In the genomic region with DNA sequence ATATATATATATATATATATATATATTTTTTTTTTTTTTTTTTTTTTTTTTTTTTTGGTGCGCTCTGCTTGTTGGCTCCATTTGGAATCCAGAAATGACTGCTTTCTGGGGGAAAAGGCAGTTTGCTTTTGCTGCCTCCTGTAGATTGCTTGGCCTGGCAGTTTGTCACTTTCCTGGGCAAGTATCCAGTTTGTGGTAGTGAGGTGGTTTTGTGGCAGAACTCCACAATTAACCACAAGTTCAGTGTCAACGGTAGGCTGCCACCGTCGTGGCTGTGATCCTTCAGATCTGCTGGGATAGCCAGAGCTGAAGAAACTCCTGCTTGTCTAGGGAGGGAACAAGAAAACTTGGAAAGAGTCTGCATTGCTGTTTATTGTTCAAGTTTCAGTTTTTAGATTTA, we compare ENCODE assay signal across 15 cellular contexts. TPM values are rescaled to one million over a fixed set of nuclear protein-coding genes. Genes with fewer than 3 reads are reported as not detected.
A peak's percentile ranks its signal among the peaks of the same experiment; 100 is the strongest.
DNase-seq lines count a peak whose midpoint lies in the region; ATAC-seq and TF ChIP-seq lines count a peak whose summit lies in the region.
"Had no signal": no experiment of that assay in that cellular context is flagged by ENCODE, and none has a peak within 500 bp of the region (broad histone marks: within the 10 kb centered on the region; RNA-seq: fewer than 3 reads in every experiment).

No MANE protein-coding gene starts in this region.

- peak overlapping the region in 2 of 3 donors; percentile 41 to 47 for H3K4me3 Mint-ChIP-seq in T-cell
- H3K4me3 Mint-ChIP-seq: type B pancreatic cell had no signal

- POLR2A ChIA-PET in T-cell (lab: Charles Lee), result interaction anchor here (0.5 to 1.8 kb wide), 8 partner anchors 11 to 282 kb away, joined by 3 to 9 read pairs (median 4); no protein-coding TSS in a partner anchor

- no peak overlapping the region for H3K4me2 ChIP-seq in fibroblast of lung (ENCODE audit: extremely low read depth, insufficient read depth, low read length)

- H4K20me1 ChIP-seq in fibroblast of lung (ENCODE audit: control insufficient read depth, extremely low read depth, insufficient read depth, low read length), result no peaks in the 10 kb centered on the region

- H3K27ac ChIP-seq in HL-60 (replicated peaks) (peak overlapping the region; percentile 33), fibroblast of lung (ENCODE audit: insufficient read depth, low read length) (no peak overlapping the region), esophagus squamous epithelium (no peak overlapping the region)

- H3K9me3 ChIP-seq in fibroblast of lung (ENCODE audit: control insufficient read depth, insufficient read depth, low read depth, low read length) (no peaks in the 10 kb centered on the region), esophagus squamous epithelium (no peaks in the 10 kb centered on the region)

- H3K4me3 ChIP-seq in HL-60 (replicated peaks; ENCODE audit: insufficient read depth, low read length), result no peak overlapping the region
- no peak overlapping the region for H3K4me3 ChIP-seq in fibroblast of lung (replicated peaks in 1 of 4; ENCODE audit: control extremely low read depth in 1 of 4, insufficient read depth in 1 of 4, low read depth in 3 of 4, low read length in 4 of 4)
- H3K4me3 ChIP-seq in esophagus squamous epithelium, result no peak overlapping the region

- DNase-seq in CMK (ENCODE audit: low read depth) (peak; percentile 74), HL-60 (ENCODE audit: low read depth in 1 of 2, low spot score in 1 of 2) (peak; percentile 78 to 90), T-cell (peak in 1 of 34 experiments; percentile 15), fibroblast of lung (ENCODE audit: low read depth in 2 of 2) (peak; percentile 10 to 39), esophagus squamous epithelium (lab: John Stamatoyannopoulos, UW) (no peak), putamen (ENCODE audit: low spot score) (no peak), DMS114 treated with DMSO at 0.1 percent for 48 hours (lab: John Stamatoyannopoulos, UW; ENCODE audit: unreplicated experiment) (no peak)
- DNase-seq in activated CD4-positive, alpha-beta T cell treated with anti-CD3 and anti-CD28 coated beads for 48 hours, result no peak
- DNase-seq: activated CD4-positive, CD25-positive, alpha-beta regulatory T cell; activated effector memory CD4-positive, alpha-beta T cell treated with anti-CD3 and anti-CD28 coated beads, Interleukin-2, amount 50 U/mL, for 16 hours; mammary epithelial cell; NCI-H1048; NCI-H510A had no signal

- H3K9ac ChIP-seq in fibroblast of lung (ENCODE audit: insufficient read depth, low read length), result no peak overlapping the region

- 23 to 47% methylated on average over 3 of the region's 4 CpGs for WGBS in esophagus squamous epithelium, 2 donors

- intact Hi-C loops in esophagus squamous epithelium (cut with DNase I), result no loop called here

- H3K4me1 ChIP-seq in fibroblast of lung (ENCODE audit: control insufficient read depth, extremely low read depth, insufficient read depth, low read length), result no peaks in the 10 kb centered on the region
- peaks cover 0 to 9% (median 0%) of the 10 kb centered on the region in 3 donors for H3K4me1 ChIP-seq in esophagus squamous epithelium

- H3K79me2 ChIP-seq in fibroblast of lung (ENCODE audit: control insufficient read depth, insufficient read depth, low read length), result no peaks in the 10 kb centered on the region

- peaks cover 75 to 87% (median 85%) of the 10 kb centered on the region in 3 donors for H3K4me1 Mint-ChIP-seq in T-cell

- H3K27me3 ChIP-seq in HL-60 (ENCODE audit: insufficient read depth, poor library complexity, severe bottlenecking) (no peaks in the 10 kb centered on the region), fibroblast of lung (ENCODE audit: control insufficient read depth, insufficient read depth, low read length) (no peaks in the 10 kb centered on the region), esophagus squamous epithelium (peaks cover 0 to 14% (median 0%) of the 10 kb centered on the region in 4 donors)

- H3K27me3 Mint-ChIP-seq in T-cell, result no peaks in the 10 kb centered on the region
- H3K27me3 Mint-ChIP-seq: type B pancreatic cell had no signal

- H3K9me3 Mint-ChIP-seq in T-cell, result peaks cover 0 to 13% (median 12%) of the 10 kb centered on the region in 3 donors
- H3K9me3 Mint-ChIP-seq: type B pancreatic cell had no signal

- peak overlapping the region; percentile 66 to 73 for H3K27ac Mint-ChIP-seq in T-cell
- H3K27ac Mint-ChIP-seq: type B pancreatic cell had no signal

- H2AFZ ChIP-seq in fibroblast of lung (ENCODE audit: low read length), result no peak overlapping the region

- CTCF ChIA-PET in T-cell (lab: Charles Lee), result interaction anchor here (0.5 to 1.0 kb wide), 3 partner anchors 12 to 565 kb away, joined by 3 to 4 read pairs (median 3); no protein-coding TSS in a partner anchor

- no peak for TF ChIP-seq POLR2A in esophagus squamous epithelium (IDR thresholded peaks at IDR 0.05)

- TF ChIP-seq CTCF in HL-60 (IDR thresholded peaks at IDR 0.05; ENCODE audit: insufficient read depth, low read length) (no peak), fibroblast of lung (conservative IDR thresholded peaks at IDR 0.05 in 1 of 2, IDR thresholded peaks at IDR 0.05 in 1 of 2; ENCODE audit: low read depth in 1 of 2, low read length in 2 of 2) (no peak), esophagus squamous epithelium (IDR thresholded peaks at IDR 0.05) (no peak)

- peaks cover 33% of the 10 kb centered on the region for H3K36me3 Mint-ChIP-seq in T-cell
- H3K36me3 Mint-ChIP-seq: type B pancreatic cell had no signal

- no peak for ATAC-seq in T-cell (replicated peaks in 1 of 4)
- ATAC-seq: Right ventricle myocardium inferior had no signal

- H3K36me3 ChIP-seq in fibroblast of lung (ENCODE audit: control insufficient read depth, insufficient read depth, low read length), result no peaks in the 10 kb centered on the region
- H3K36me3 ChIP-seq in esophagus squamous epithelium, result no peaks in the 10 kb centered on the region

RNA-seq across cellular contexts. Expression of gene PDE3B, which starts 5.0 kb away (rescaled TPM):
- total RNA-seq in T-cell (100 to 1,000 TPM; 130 to 162 (median 143) TPM), fibroblast of lung (9.2 and 11.2 TPM in 2 replicates), esophagus squamous epithelium (10 to 100 TPM in 1 of 4 donors, 1 to 10 TPM in 3; 1.2 to 12.6 (median 2.1) TPM)
- 0.43 and 2.4 TPM in 2 replicates for polyA plus RNA-seq in fibroblast of lung
- 0.37 and 1.8 TPM in 2 replicates for polyA plus RNA-seq in fibroblast of lung (2012)
- polyA minus RNA-seq in fibroblast of lung (ENCODE audit: low replicate concordance), result 0.20 and 3.0 TPM in 2 replicates
- total RNA-seq: mammary epithelial cell had no signal

Comparison
In these comparisons a context has a peak if more than half of its experiments do, and no peak if none do; other contexts are left out.
1. DNase-seq: peak in CMK (single experiment), HL-60 (2 of 2) and fibroblast of lung (2 of 2); none in esophagus squamous epithelium (single experiment), putamen (single experiment), activated CD4-positive, alpha-beta T cell treated with anti-CD3 and anti-CD28 coated beads for 48 hours (single experiment) and DMS114 treated with DMSO at 0.1 percent for 48 hours (single experiment).
2. RNA of gene PDE3B, which starts 5.0 kb away (total RNA-seq): 130 to 162 TPM in T-cell; 9.2 to 11.2 TPM in fibroblast of lung and 1.2 to 12.6 TPM in esophagus squamous epithelium; every median in the first group is over 4 times any median in the second.